In the genomic region with DNA sequence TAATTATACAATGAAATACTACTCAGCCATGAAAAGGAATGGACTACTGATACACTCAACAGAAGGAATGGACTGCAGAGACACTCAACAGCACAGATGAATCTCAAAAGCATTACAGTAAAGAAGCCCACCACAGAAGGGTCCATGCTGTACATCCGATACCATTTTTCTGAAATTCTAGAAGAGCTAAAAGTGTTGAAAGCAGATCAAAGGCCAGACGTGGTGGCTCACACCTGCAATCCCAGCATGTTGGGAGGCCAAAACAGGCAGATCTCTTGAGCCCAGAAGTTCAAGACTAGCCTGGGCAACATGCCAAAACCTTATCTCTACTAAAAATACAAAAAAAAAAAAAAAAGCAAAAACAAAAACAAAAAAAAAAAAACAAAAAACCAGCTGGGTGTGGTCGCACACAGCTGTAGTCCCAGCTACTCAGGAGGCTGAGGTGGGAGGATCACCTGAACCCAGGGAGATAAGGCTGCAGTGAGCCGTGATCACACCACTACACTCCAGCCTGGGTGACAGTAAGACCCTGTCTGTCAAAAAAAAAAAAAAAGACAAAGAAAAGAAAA, we compare ENCODE assay signal across 1 cellular context.
TF ChIP-seq lines count a peak whose summit lies in the region.

No MANE protein-coding gene starts in this region.

TF ChIP-seq in K562, 482 proteins besides CTCF, POLR2A, EP300 and RAD21 (continued from another document and continues in another):
- TF ChIP-seq ZNF518B (CRISPR knock-in tag; IDR thresholded peaks at IDR 0.05) (no peak), CAMTA2 (CRISPR knock-in tag; conservative IDR thresholded peaks at IDR 0.05) (no peak), CBFA2T2 (conservative IDR thresholded peaks at IDR 0.05) (peak; percentile 84), RCOR1 (IDR thresholded peaks at IDR 0.05; ENCODE audit: borderline replicate concordance in 1 of 2, low read depth in 2 of 2, low read length in 2 of 2) (0 out of 4 replicates have a peak, but pooled peaks of 1 of the 2 experiments have one; percentile 30), LARP7 (IDR thresholded peaks at IDR 0.05) (no peak), ZNF561 (CRISPR knock-in tag; conservative IDR thresholded peaks at IDR 0.05) (no peak), ZNF146 (CRISPR knock-in tag; IDR thresholded peaks at IDR 0.05; ENCODE audit: unreplicated experiment) (peak; percentile 92), HDAC1 (IDR thresholded peaks at IDR 0.05) (0 out of 4 replicates have a peak, but pooled peaks of 1 of the 2 experiments have one; percentile 25), THRAP3 (IDR thresholded peaks at IDR 0.05; ENCODE audit: borderline replicate concordance) (no peak), CBX3 (IDR thresholded peaks at IDR 0.05; ENCODE audit: borderline replicate concordance in 1 of 2, low read length in 2 of 2) (peak in 1 of 2 experiments; percentile 85; a peak in 2 of 3 replicates), ZBTB34 (CRISPR knock-in tag; IDR thresholded peaks at IDR 0.05) (0 out of 2 replicates have a peak, but pooled peaks have one; percentile 29), MEIS2 (IDR thresholded peaks at IDR 0.05; ENCODE audit: partially characterized antibody) (no peak), DPF2 (IDR thresholded peaks at IDR 0.05) (peak; percentile 85), SLC30A9 (CRISPR knock-in tag; IDR thresholded peaks at IDR 0.05) (no peak), ZNF707 (CRISPR knock-in tag; conservative IDR thresholded peaks at IDR 0.05) (no peak), PTBP1 (IDR thresholded peaks at IDR 0.05; ENCODE audit: low read depth, low read length) (no peak), ZBTB11 (CRISPR knock-in tag; IDR thresholded peaks at IDR 0.05) (no peak), GABPB1 (CRISPR knock-in tag; IDR thresholded peaks at IDR 0.05) (no peak), IFI16 (CRISPR knock-in tag; IDR thresholded peaks at IDR 0.05) (no peak), HIVEP1 (CRISPR knock-in tag; IDR thresholded peaks at IDR 0.05) (no peak), MED1 (CRISPR knock-in tag; IDR thresholded peaks at IDR 0.05; ENCODE audit: borderline replicate concordance) (no peak), RAD51 (IDR thresholded peaks at IDR 0.05; ENCODE audit: borderline replicate concordance, low read depth) (no peak), SMAD4 (CRISPR knock-in tag; conservative IDR thresholded peaks at IDR 0.05) (peak; percentile 25; the same call in 1 of the 2 replicates), HINFP (tag; conservative IDR thresholded peaks at IDR 0.05; ENCODE audit: low read depth) (no peak), NFIC (IDR thresholded peaks at IDR 0.05) (peak; percentile 94), STAT6 (CRISPR knock-in tag; IDR thresholded peaks at IDR 0.05) (no peak), NR2C2 (CRISPR knock-in tag; IDR thresholded peaks at IDR 0.05) (no peak), NR2C2 (tag; IDR thresholded peaks at IDR 0.05) (no peak), ZEB2 (IDR thresholded peaks at IDR 0.05) (0 out of 2 replicates have a peak, but pooled peaks have one; percentile 41), NBN (IDR thresholded peaks at IDR 0.05; ENCODE audit: low read depth) (peak; percentile 63; the same call in 1 of the 2 replicates), PHF21A (IDR thresholded peaks at IDR 0.05; ENCODE audit: borderline replicate concordance, low read depth) (no peak), ZFPM2 (CRISPR knock-in tag; IDR thresholded peaks at IDR 0.05) (no peak), TRIM28 (IDR thresholded peaks at IDR 0.05) (peak; percentile 70), MTA2 (IDR thresholded peaks at IDR 0.05; ENCODE audit: low read depth) (peak; percentile 73; the same call in 1 of the 2 replicates), ZNF408 (CRISPR knock-in tag; IDR thresholded peaks at IDR 0.05; ENCODE audit: low read depth) (no peak), NR1H2 (CRISPR knock-in tag; IDR thresholded peaks at IDR 0.05) (no peak)
- TF ChIP-seq, protein P1, sequence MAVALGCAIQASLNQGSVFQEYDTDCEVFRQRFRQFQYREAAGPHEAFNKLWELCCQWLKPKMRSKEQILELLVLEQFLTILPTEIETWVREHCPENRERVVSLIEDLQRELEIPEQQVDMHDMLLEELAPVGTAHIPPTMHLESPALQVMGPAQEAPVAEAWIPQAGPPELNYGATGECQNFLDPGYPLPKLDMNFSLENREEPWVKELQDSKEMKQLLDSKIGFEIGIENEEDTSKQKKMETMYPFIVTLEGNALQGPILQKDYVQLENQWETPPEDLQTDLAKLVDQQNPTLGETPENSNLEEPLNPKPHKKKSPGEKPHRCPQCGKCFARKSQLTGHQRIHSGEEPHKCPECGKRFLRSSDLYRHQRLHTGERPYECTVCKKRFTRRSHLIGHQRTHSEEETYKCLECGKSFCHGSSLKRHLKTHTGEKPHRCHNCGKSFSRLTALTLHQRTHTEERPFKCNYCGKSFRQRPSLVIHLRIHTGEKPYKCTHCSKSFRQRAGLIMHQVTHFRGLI (CRISPR knock-in tag; IDR thresholded peaks at IDR 0.05): no peak
- TF ChIP-seq, protein P2, sequence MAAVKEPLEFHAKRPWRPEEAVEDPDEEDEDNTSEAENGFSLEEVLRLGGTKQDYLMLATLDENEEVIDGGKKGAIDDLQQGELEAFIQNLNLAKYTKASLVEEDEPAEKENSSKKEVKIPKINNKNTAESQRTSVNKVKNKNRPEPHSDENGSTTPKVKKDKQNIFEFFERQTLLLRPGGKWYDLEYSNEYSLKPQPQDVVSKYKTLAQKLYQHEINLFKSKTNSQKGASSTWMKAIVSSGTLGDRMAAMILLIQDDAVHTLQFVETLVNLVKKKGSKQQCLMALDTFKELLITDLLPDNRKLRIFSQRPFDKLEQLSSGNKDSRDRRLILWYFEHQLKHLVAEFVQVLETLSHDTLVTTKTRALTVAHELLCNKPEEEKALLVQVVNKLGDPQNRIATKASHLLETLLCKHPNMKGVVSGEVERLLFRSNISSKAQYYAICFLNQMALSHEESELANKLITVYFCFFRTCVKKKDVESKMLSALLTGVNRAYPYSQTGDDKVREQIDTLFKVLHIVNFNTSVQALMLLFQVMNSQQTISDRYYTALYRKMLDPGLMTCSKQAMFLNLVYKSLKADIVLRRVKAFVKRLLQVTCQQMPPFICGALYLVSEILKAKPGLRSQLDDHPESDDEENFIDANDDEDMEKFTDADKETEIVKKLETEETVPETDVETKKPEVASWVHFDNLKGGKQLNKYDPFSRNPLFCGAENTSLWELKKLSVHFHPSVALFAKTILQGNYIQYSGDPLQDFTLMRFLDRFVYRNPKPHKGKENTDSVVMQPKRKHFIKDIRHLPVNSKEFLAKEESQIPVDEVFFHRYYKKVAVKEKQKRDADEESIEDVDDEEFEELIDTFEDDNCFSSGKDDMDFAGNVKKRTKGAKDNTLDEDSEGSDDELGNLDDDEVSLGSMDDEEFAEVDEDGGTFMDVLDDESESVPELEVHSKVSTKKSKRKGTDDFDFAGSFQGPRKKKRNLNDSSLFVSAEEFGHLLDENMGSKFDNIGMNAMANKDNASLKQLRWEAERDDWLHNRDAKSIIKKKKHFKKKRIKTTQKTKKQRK (IDR thresholded peaks at IDR 0.05; ENCODE audit: borderline replicate concordance, low read depth, low read length): no peak
- TF ChIP-seq, protein P3, sequence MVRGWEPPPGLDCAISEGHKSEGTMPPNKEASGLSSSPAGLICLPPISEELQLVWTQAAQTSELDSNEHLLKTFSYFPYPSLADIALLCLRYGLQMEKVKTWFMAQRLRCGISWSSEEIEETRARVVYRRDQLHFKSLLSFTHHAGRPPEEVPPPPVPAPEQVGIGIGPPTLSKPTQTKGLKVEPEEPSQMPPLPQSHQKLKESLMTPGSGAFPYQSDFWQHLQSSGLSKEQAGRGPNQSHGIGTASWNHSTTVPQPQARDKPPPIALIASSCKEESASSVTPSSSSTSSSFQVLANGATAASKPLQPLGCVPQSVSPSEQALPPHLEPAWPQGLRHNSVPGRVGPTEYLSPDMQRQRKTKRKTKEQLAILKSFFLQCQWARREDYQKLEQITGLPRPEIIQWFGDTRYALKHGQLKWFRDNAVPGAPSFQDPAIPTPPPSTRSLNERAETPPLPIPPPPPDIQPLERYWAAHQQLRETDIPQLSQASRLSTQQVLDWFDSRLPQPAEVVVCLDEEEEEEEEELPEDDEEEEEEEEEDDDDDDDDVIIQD (CRISPR knock-in tag; IDR thresholded peaks at IDR 0.05): no peak
- TF ChIP-seq, protein P4, sequence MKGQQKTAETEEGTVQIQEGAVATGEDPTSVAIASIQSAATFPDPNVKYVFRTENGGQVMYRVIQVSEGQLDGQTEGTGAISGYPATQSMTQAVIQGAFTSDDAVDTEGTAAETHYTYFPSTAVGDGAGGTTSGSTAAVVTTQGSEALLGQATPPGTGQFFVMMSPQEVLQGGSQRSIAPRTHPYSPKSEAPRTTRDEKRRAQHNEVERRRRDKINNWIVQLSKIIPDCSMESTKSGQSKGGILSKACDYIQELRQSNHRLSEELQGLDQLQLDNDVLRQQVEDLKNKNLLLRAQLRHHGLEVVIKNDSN (CRISPR knock-in tag; IDR thresholded peaks at IDR 0.05): no peak
